In genomic region chr16:3188925-3189825, GRCh38 we compare ENCODE assay signal across 8 cellular contexts. TPM values are rescaled to one million over a fixed set of nuclear protein-coding genes. Genes with fewer than 3 reads are reported as not detected.
A peak's percentile ranks its signal among the peaks of the same experiment; 100 is the strongest.
DNase-seq lines count a peak whose midpoint lies in the region; ATAC-seq and TF ChIP-seq lines count a peak whose summit lies in the region.

No MANE protein-coding gene starts in this region.

- peaks cover 0 to 25% (median 2%) of the 10 kb centered on the region in 9 donors for H3K9me3 Mint-ChIP-seq in naive thymus-derived CD8-positive, alpha-beta T cell

- H3K27ac ChIP-seq in SK-N-SH (ENCODE audit: low read depth in 2 of 2, low read length in 1 of 2) (peak overlapping the region in 1 of 2 experiments; percentile 4; a peak in 1 of 4 replicates), coronary artery (no peak overlapping the region), tibial artery (no peak overlapping the region)

- no peak for DNase-seq in BJ (ENCODE audit: low read depth)
- peak; percentile 71 for DNase-seq in GM20000 (ENCODE audit: low spot score)
- peak; percentile 76 for DNase-seq in SK-N-SH
- no peak for DNase-seq in coronary artery (ENCODE audit: low spot score)
- DNase-seq in naive thymus-derived CD8-positive, alpha-beta T cell = peak in 4 of 10 donors; percentile 27 to 43 (median 35)
- no peak for DNase-seq in activated gamma-delta T cell (lab: John Stamatoyannopoulos, UW)
- DNase-seq in KG1 (lab: John Stamatoyannopoulos, UW) = no peak
- no peak for DNase-seq in tibial artery

- H3K36me3 ChIP-seq in BJ (ENCODE audit: control insufficient read depth, insufficient read depth, low read length) = no peaks in the 10 kb centered on the region
- no peaks in the 10 kb centered on the region for H3K36me3 ChIP-seq in SK-N-SH (replicated peaks in 1 of 2; ENCODE audit: control insufficient read depth in 1 of 2, insufficient read depth in 2 of 2, low read length in 1 of 2)
- H3K36me3 ChIP-seq in tibial artery = no peaks in the 10 kb centered on the region

- H3K9ac ChIP-seq in SK-N-SH = peak overlapping the region; percentile 51

- TF ChIP-seq CTCF in BJ (IDR thresholded peaks at IDR 0.05; ENCODE audit: insufficient read depth, low read depth, low read length) (no peak), GM20000 (IDR thresholded peaks at IDR 0.05; ENCODE audit: extremely low read depth, missing control alignments) (no peak), SK-N-SH (IDR thresholded peaks at IDR 0.05) (no peak), coronary artery (IDR thresholded peaks at IDR 0.05) (no peak), tibial artery (IDR thresholded peaks at IDR 0.05) (no peak)

- intact Hi-C loops in tibial artery (cut with DNase I; ENCODE audit: low total_unique reads) = no loop called here

- CTCF ChIA-PET in BJ (lab: Yijun Ruan, JAX) = interaction anchor here (0.5 to 1.0 kb wide), 2 partner anchors 21 to 32 kb away, joined by 3 read pairs; no protein-coding TSS in a partner anchor
- CTCF ChIA-PET in SK-N-SH (lab: Yijun Ruan, JAX) = interaction anchor here (0.9 to 3.1 kb wide), 6 partner anchors 23 to 131 kb away, joined by 3 to 10 read pairs (median 4); no protein-coding TSS in a partner anchor

- no peaks in the 10 kb centered on the region for H3K9me3 ChIP-seq in SK-N-SH
- H3K9me3 ChIP-seq in tibial artery = no peaks in the 10 kb centered on the region

- peak overlapping the region; percentile 79 for H3K4me2 ChIP-seq in SK-N-SH

- under 1% methylated on average over 29 of the region's 61 CpGs for WGBS in SK-N-SH (ENCODE audit: low lambda C conversion rate)

- peaks cover 0 to 8% of the 10 kb centered on the region in 2 experiments; a peak in 2 of 4 replicates for H3K4me1 ChIP-seq in SK-N-SH (ENCODE audit: control insufficient read depth in 1 of 2, insufficient read depth in 2 of 2, low read depth in 1 of 2, low read length in 1 of 2)
- peaks cover 0 to 19% (median 13%) of the 10 kb centered on the region in 4 donors for H3K4me1 ChIP-seq in tibial artery

- H3K27me3 ChIP-seq in BJ (ENCODE audit: control insufficient read depth, insufficient read depth, low read length) (no peaks in the 10 kb centered on the region), SK-N-SH (ENCODE audit: insufficient read depth) (peaks cover 8% of the 10 kb centered on the region; the same call in 1 of the 2 replicates), tibial artery (peaks cover 15 to 100% of the 10 kb centered on the region in 2 donors)

- peak overlapping the region; percentile 100 for H2AFZ ChIP-seq in SK-N-SH (ENCODE audit: low read depth)

- ATAC-seq in naive thymus-derived CD8-positive, alpha-beta T cell = peak; percentile 41 to 46

- POLR2A ChIA-PET in BJ (lab: Charles Lee) (no interaction called here), SK-N-SH (lab: Yijun Ruan, JAX) (interaction anchor here (0.5 to 1.0 kb wide), 2 partner anchors 45 to 91 kb away, joined by 3 to 5 read pairs; no protein-coding TSS in a partner anchor)
- POLR2A ChIA-PET in naive thymus-derived CD8-positive, alpha-beta T cell (lab: Charles Lee) = interaction anchor here (0.6 to 2.9 kb wide), 8 partner anchors 18 to 94 kb away, joined by 3 to 13 read pairs (median 4); partner anchors contain the start of gene ZNF263

- H3K4me1 Mint-ChIP-seq in naive thymus-derived CD8-positive, alpha-beta T cell = peaks cover 20 to 46% (median 36%) of the 10 kb centered on the region in 4 donors

- H3K27ac Mint-ChIP-seq in naive thymus-derived CD8-positive, alpha-beta T cell = peak overlapping the region; percentile 6 to 81 (median 46)

- H3K4me3 ChIP-seq in BJ (ENCODE audit: low read depth, low read length) = peak overlapping the region; percentile 51
- H3K4me3 ChIP-seq in SK-N-SH (ENCODE audit: low read depth in 2 of 2, low read length in 1 of 2) = peak overlapping the region; percentile 63 to 90
- peak overlapping the region; percentile 55 for H3K4me3 ChIP-seq in coronary artery
- peak overlapping the region in 1 of 2 donors; percentile 2 for H3K4me3 ChIP-seq in tibial artery

- H3K4me3 Mint-ChIP-seq in naive thymus-derived CD8-positive, alpha-beta T cell = peak overlapping the region; percentile 45 to 86 (median 76)

- H3F3A ChIP-seq in SK-N-SH (replicated peaks; ENCODE audit: insufficient read depth) = peaks cover 12% of the 10 kb centered on the region

- no peaks in the 10 kb centered on the region for H3K9me2 ChIP-seq in SK-N-SH

- TF ChIP-seq RAD21 in SK-N-SH (IDR thresholded peaks at IDR 0.05; ENCODE audit: low read length) = no peak

- H3K36me3 Mint-ChIP-seq in naive thymus-derived CD8-positive, alpha-beta T cell = peaks cover 2 to 8% (median 5%) of the 10 kb centered on the region in 3 donors

- no peaks in the 10 kb centered on the region for H4K20me1 ChIP-seq in SK-N-SH (ENCODE audit: insufficient read depth)

- no peaks in the 10 kb centered on the region for H3K79me2 ChIP-seq in SK-N-SH (ENCODE audit: insufficient read depth)

- TF ChIP-seq EP300 in SK-N-SH (IDR thresholded peaks at IDR 0.05; ENCODE audit: borderline replicate concordance in 1 of 2, low read depth in 1 of 2, low read length in 1 of 2) = no peak

- H3K27me3 Mint-ChIP-seq in naive thymus-derived CD8-positive, alpha-beta T cell = peaks cover 31 to 81% (median 59%) of the 10 kb centered on the region in 5 donors

TF ChIP-seq in SK-N-SH, 30 proteins besides CTCF, POLR2A, EP300 and RAD21 (continues in another document):
- TF ChIP-seq NRF1 (IDR thresholded peaks at IDR 0.05; ENCODE audit: low read depth, low read length) (no peak), EZH2phosphoT487 (IDR thresholded peaks at IDR 0.05; ENCODE audit: borderline replicate concordance, low read depth) (no peak), NFIC (IDR thresholded peaks at IDR 0.05; ENCODE audit: borderline replicate concordance) (no peak), MEF2A (IDR thresholded peaks at IDR 0.05; ENCODE audit: borderline replicate concordance, low read depth) (no peak), SIN3A (IDR thresholded peaks at IDR 0.05; ENCODE audit: borderline replicate concordance, low read depth, low read length) (0 out of 2 replicates have a peak, but pooled peaks have one; percentile 38), FOXJ3 (CRISPR knock-in tag; IDR thresholded peaks at IDR 0.05) (no peak), TAF1 (IDR thresholded peaks at IDR 0.05; ENCODE audit: borderline replicate concordance, low read depth, low read length) (no peak), CHD2 (IDR thresholded peaks at IDR 0.05; ENCODE audit: low read length, partially characterized antibody) (peak; percentile 28), MXI1 (IDR thresholded peaks at IDR 0.05; ENCODE audit: low read depth, low read length) (no peak), RFX5 (IDR thresholded peaks at IDR 0.05; ENCODE audit: low read length) (no peak), FOXM1 (IDR thresholded peaks at IDR 0.05; ENCODE audit: low read depth) (no peak), PBX3 (IDR thresholded peaks at IDR 0.05) (no peak), ZBTB33 (IDR thresholded peaks at IDR 0.05; ENCODE audit: borderline replicate concordance, low read depth) (0 out of 2 replicates have a peak, but pooled peaks have one; percentile 36)

RNA-seq across cellular contexts. Expression of gene OR1F1, which starts 1.2 kb away (rescaled TPM):
- 0.33 and 0.64 TPM in 2 replicates for polyA plus RNA-seq in BJ (2011; rRNA removed)
- 0.33 TPM in 1 of 2 replicates, not detected in the other for polyA minus RNA-seq in BJ (2011; rRNA and poly(A)+ RNA removed)
- 0.54 and 0.71 TPM in 2 replicates for polyA plus RNA-seq in SK-N-SH (2012; rRNA removed)
- polyA plus RNA-seq in SK-N-SH (2012; cell fraction: cytosol; rRNA removed) = 0.21 and 0.23 TPM in 2 replicates
- polyA plus RNA-seq in SK-N-SH (2012; cell fraction: nucleus; rRNA removed) = 0.67 and 1.3 TPM in 2 replicates
- not detected for total RNA-seq in naive thymus-derived CD8-positive, alpha-beta T cell
- polyA plus RNA-seq in naive thymus-derived CD8-positive, alpha-beta T cell = not detected

RNA-seq across cellular contexts. Expression of gene ZNF200, which starts 45.8 kb away (rescaled TPM):
- polyA plus RNA-seq in BJ (2011; rRNA removed) = 4.0 and 4.8 TPM in 2 replicates
- 5.0 and 6.8 TPM in 2 replicates for polyA minus RNA-seq in BJ (2011; rRNA and poly(A)+ RNA removed)
- 2.8 and 3.5 TPM in 2 replicates for polyA plus RNA-seq in SK-N-SH (2012; rRNA removed)
- 3.0 and 3.3 TPM in 2 replicates for polyA plus RNA-seq in SK-N-SH (2012; cell fraction: cytosol; rRNA removed)
- 6.8 and 7.9 TPM in 2 replicates for polyA plus RNA-seq in SK-N-SH (2012; cell fraction: nucleus; rRNA removed)
- 10 to 100 TPM; 24.5 to 25.8 TPM for total RNA-seq in naive thymus-derived CD8-positive, alpha-beta T cell
- polyA plus RNA-seq in naive thymus-derived CD8-positive, alpha-beta T cell = 10 to 100 TPM in 2 of 3 donors, 1 to 10 TPM in 1; 6.8 to 14.3 (median 13.9) TPM

RNA-seq across cellular contexts. Expression of gene ZNF213, which starts 54.3 kb away (rescaled TPM):
- 0.63 and 0.77 TPM in 2 replicates for polyA plus RNA-seq in BJ (2011; rRNA removed)
- polyA minus RNA-seq in BJ (2011; rRNA and poly(A)+ RNA removed) = 1.2 and 2.0 TPM in 2 replicates
- polyA plus RNA-seq in SK-N-SH (2012; rRNA removed) = 0.83 and 1.1 TPM in 2 replicates
- polyA plus RNA-seq in SK-N-SH (2012; cell fraction: cytosol; rRNA removed) = 0.55 and 0.92 TPM in 2 replicates
- polyA plus RNA-seq in SK-N-SH (2012; cell fraction: nucleus; rRNA removed) = 1.4 and 2.5 TPM in 2 replicates
- 1 to 10 TPM; 8.9 to 9.2 TPM for total RNA-seq in naive thymus-derived CD8-positive, alpha-beta T cell
- polyA plus RNA-seq in naive thymus-derived CD8-positive, alpha-beta T cell = 1 to 10 TPM in 1 of 3 donors, under 1 TPM in 2; 0.27 to 2.5 (median 0.90) TPM

Comparison
In these comparisons a context has a peak if more than half of its experiments do, and no peak if none do; other contexts are left out.
1. DNase-seq: peak in GM20000 (single experiment) and SK-N-SH (single experiment); none in BJ (single experiment), coronary artery (single experiment), activated gamma-delta T cell (single experiment), KG1 (single experiment) and tibial artery (0 of 2).